24 cellular contexts compared by ENCODE assay signal in the genomic region with DNA sequence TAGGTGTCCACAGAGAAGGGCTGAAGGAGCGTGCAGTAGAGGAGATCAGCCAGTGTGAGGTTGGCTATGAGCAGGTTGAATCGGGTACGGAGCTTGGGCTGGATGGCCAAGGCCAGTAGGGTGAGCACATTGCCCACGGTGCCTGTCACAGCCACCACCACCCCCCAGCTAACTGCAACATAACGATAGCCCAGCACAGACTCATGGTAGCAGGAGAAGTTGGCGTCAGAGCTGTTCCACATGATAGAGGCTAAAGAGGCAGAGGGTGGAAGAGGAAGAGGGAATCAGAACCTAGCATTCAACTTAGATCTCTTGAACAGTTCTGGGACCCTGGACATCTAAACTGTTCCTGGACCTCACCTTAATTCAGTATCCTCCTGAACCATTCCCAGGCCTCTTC. TPM values are rescaled to one million over a fixed set of nuclear protein-coding genes. Genes with fewer than 3 reads are reported as not detected.
DNase-seq lines count a peak whose midpoint lies in the region; ATAC-seq and TF ChIP-seq lines count a peak whose summit lies in the region.
"Had no signal": no experiment of that assay in that cellular context is flagged by ENCODE, and none has a peak within 500 bp of the region (broad histone marks: within the 10 kb centered on the region; RNA-seq: fewer than 3 reads in every experiment).

No MANE protein-coding gene starts in this region.

- no peak for TF ChIP-seq EP300 in gastroesophageal sphincter (IDR thresholded peaks at IDR 0.05)

- no peaks in the 10 kb centered on the region for H3K36me3 Mint-ChIP-seq in activated CD4-positive, alpha-beta T cell treated with anti-CD3 and anti-CD28 coated beads, Interleukin-2, amount 10 ng/mL, durations not matched to agents 24 days and 14 days (ENCODE audit: low read depth)
- H3K36me3 Mint-ChIP-seq in activated CD4-positive, alpha-beta memory T cell treated with anti-CD3 and anti-CD28 coated beads for 36 hours = no peaks in the 10 kb centered on the region
- H3K36me3 Mint-ChIP-seq in naive thymus-derived CD4-positive, alpha-beta T cell = no peaks in the 10 kb centered on the region

- POLR2A ChIA-PET in activated CD4-positive, alpha-beta memory T cell treated with anti-CD3 and anti-CD28 coated beads for 36 hours (lab: Charles Lee) = no interaction called here
- POLR2A ChIA-PET in naive thymus-derived CD4-positive, alpha-beta T cell (lab: Charles Lee) = interaction anchor here (0.6 to 1.5 kb wide), 4 partner anchors 11 to 85 kb away, joined by 3 to 7 read pairs (median 4); no protein-coding TSS in a partner anchor
- POLR2A ChIA-PET in PC-9 (lab: Charles Lee; ENCODE audit: unreplicated experiment) = interaction anchor here (0.7 kb wide), 1 partner anchor 53 kb away, joined by 3 read pairs; no protein-coding TSS in a partner anchor

- no peak for TF ChIP-seq CTCF in HL-60 (IDR thresholded peaks at IDR 0.05; ENCODE audit: insufficient read depth, low read length)
- no peak for TF ChIP-seq CTCF in BE2C (IDR thresholded peaks at IDR 0.05; ENCODE audit: low read depth, low read length)
- no peak for TF ChIP-seq CTCF in gastroesophageal sphincter (IDR thresholded peaks at IDR 0.05)
- no peak for TF ChIP-seq CTCF in PC-9 (conservative IDR thresholded peaks at IDR 0.05)

- intact Hi-C loops in activated CD4-positive, alpha-beta T cell treated with anti-CD3 and anti-CD28 coated beads, Interleukin-2, amount 10 ng/mL, durations not matched to agents 24 days and 14 days (cut with micrococcal nuclease) = loop anchor here (10.0 kb wide), 1 partner anchor 359 kb away; the partner anchor contains the start of genes HOXC8 and HOXC9
- intact Hi-C loops in activated CD4-positive, alpha-beta memory T cell treated with anti-CD3 and anti-CD28 coated beads for 36 hours (cut with micrococcal nuclease) = loop anchor here (10.0 kb wide), 1 partner anchor 359 kb away; the partner anchor contains the start of genes HOXC8 and HOXC9
- intact Hi-C loops in naive thymus-derived CD4-positive, alpha-beta T cell (cut with micrococcal nuclease) = loop anchor here in 1 of 2 donors (1.0 kb wide), 1 partner anchor 357 kb away; no protein-coding TSS in a partner anchor
- intact Hi-C loops in PC-9 (cut with micrococcal nuclease; ENCODE audit: unreplicated experiment) = loop anchor here (10.0 kb wide), 1 partner anchor 109 kb away; no protein-coding TSS in a partner anchor

- no peaks in the 10 kb centered on the region for H3K36me3 ChIP-seq in naive thymus-derived CD4-positive, alpha-beta T cell (ENCODE audit: control insufficient read depth in 2 of 3, insufficient read depth in 3 of 3, low read length in 3 of 3)
- H3K36me3 ChIP-seq in BE2C (no peaks in the 10 kb centered on the region), gastroesophageal sphincter (no peaks in the 10 kb centered on the region), PC-9 (ENCODE audit: low read depth) (no peaks in the 10 kb centered on the region)
- H3K36me3 ChIP-seq: pancreas, SJSA1, WERI-Rb-1 had no signal

- no peaks in the 10 kb centered on the region for H4K20me1 ChIP-seq in PC-9 (ENCODE audit: insufficient read depth)

- no peaks in the 10 kb centered on the region for H3K9me3 ChIP-seq in naive thymus-derived CD4-positive, alpha-beta T cell (ENCODE audit: control insufficient read depth in 2 of 3, low read length in 3 of 3)
- no peaks in the 10 kb centered on the region for H3K9me3 ChIP-seq in BE2C
- H3K9me3 ChIP-seq in gastroesophageal sphincter = no peaks in the 10 kb centered on the region
- no peaks in the 10 kb centered on the region for H3K9me3 ChIP-seq in PC-9 (ENCODE audit: insufficient read depth, low read depth)
- H3K9me3 ChIP-seq: A549, pancreas, SJSA1 had no signal

- peak overlapping the region; percentile 73 for H3K27ac Mint-ChIP-seq in activated CD4-positive, alpha-beta T cell treated with anti-CD3 and anti-CD28 coated beads, Interleukin-2, amount 10 ng/mL, durations not matched to agents 24 days and 14 days
- H3K27ac Mint-ChIP-seq in activated CD4-positive, alpha-beta memory T cell treated with anti-CD3 and anti-CD28 coated beads for 36 hours = no peak overlapping the region
- peak overlapping the region in 7 of 9 donors; percentile 33 to 85 (median 65) for H3K27ac Mint-ChIP-seq in naive thymus-derived CD4-positive, alpha-beta T cell
- H3K27ac Mint-ChIP-seq: B cell had no signal

- WGBS in gastroesophageal sphincter (ENCODE audit: low coverage in 1 of 2), 2 donors = 81% methylated on average over 6 of the region's 6 CpGs; no CpG with 5 or more reads in 1 of the 2 donors

- no peak for TF ChIP-seq POLR2A in gastroesophageal sphincter (IDR thresholded peaks at IDR 0.05)

- no peak for DNase-seq in activated CD4-positive, alpha-beta T cell treated with anti-CD3 and anti-CD28 coated beads, Interleukin-2, amount 10 ng/mL, durations not matched to agents 24 days and 14 days
- DNase-seq in activated CD4-positive, alpha-beta T cell treated with anti-CD3 and anti-CD28 coated beads for 4 hours = no peak
- DNase-seq in HL-60 (ENCODE audit: low read depth in 1 of 2, low spot score in 1 of 2) (peak in 1 of 2 experiments; percentile 28), BE2C (no peak), PC-9 (no peak)
- DNase-seq in activated CD4-positive, alpha-beta memory T cell treated with anti-CD3 and anti-CD28 coated beads for 36 hours = no peak
- no peak for DNase-seq in naive thymus-derived CD4-positive, alpha-beta T cell
- DNase-seq: activated CD4-positive, alpha-beta T cell treated with anti-CD3 and anti-CD28 coated beads, Interleukin-2, amount 50 U/mL, for 48 hours; activated naive CD4-positive, alpha-beta T cell treated with anti-CD3 and anti-CD28 coated beads, Interleukin-2, amount 50 U/mL, for 16 hours; central memory CD4-positive, alpha-beta T cell; mammary epithelial cell; NCI-H2081; NCI-H446; pancreas; WERI-Rb-1 had no signal

- H3K4me3 ChIP-seq in HL-60 (replicated peaks; ENCODE audit: insufficient read depth, low read length) = peak overlapping the region; percentile 32
- no peak overlapping the region for H3K4me3 ChIP-seq in naive thymus-derived CD4-positive, alpha-beta T cell (ENCODE audit: low read length)
- no peak overlapping the region for H3K4me3 ChIP-seq in BE2C (ENCODE audit: low read depth, low read length)
- H3K4me3 ChIP-seq in gastroesophageal sphincter = no peak overlapping the region
- no peak overlapping the region for H3K4me3 ChIP-seq in PC-9
- H3K4me3 ChIP-seq: A549, pancreas, SJSA1 had no signal

- CTCF ChIA-PET in activated CD4-positive, alpha-beta memory T cell treated with anti-CD3 and anti-CD28 coated beads for 36 hours (lab: Charles Lee) = interaction anchor here (1.4 to 8.3 kb wide), 3 partner anchors 16 to 70 kb away, joined by 4 to 76 read pairs (median 29); no protein-coding TSS in a partner anchor
- CTCF ChIA-PET in naive thymus-derived CD4-positive, alpha-beta T cell (lab: Charles Lee) = interaction anchor here (0.8 to 4.0 kb wide), 5 partner anchors 16 to 147 kb away, joined by 3 to 36 read pairs (median 5); no protein-coding TSS in a partner anchor
- CTCF ChIA-PET in PC-9 (lab: Charles Lee) = no interaction called here

- no peaks in the 10 kb centered on the region for H3K27me3 ChIP-seq in HL-60 (ENCODE audit: insufficient read depth, poor library complexity, severe bottlenecking)
- H3K27me3 ChIP-seq in naive thymus-derived CD4-positive, alpha-beta T cell (ENCODE audit: control insufficient read depth in 2 of 2, insufficient read depth in 2 of 2, low read length in 2 of 2) = no peaks in the 10 kb centered on the region
- H3K27me3 ChIP-seq in BE2C = no peaks in the 10 kb centered on the region
- H3K27me3 ChIP-seq in gastroesophageal sphincter = no peaks in the 10 kb centered on the region
- H3K27me3 ChIP-seq in PC-9 (ENCODE audit: insufficient read depth, low read depth) = no peaks in the 10 kb centered on the region
- H3K27me3 ChIP-seq: pancreas, SJSA1 had no signal

- no TSS peak for BruUV-seq in PC-9 (replicated peaks; lab: Mats Ljungman, UMichigan)

- H2AFZ ChIP-seq in PC-9 = no peak overlapping the region

- peaks cover 34% of the 10 kb centered on the region for H3K4me1 Mint-ChIP-seq in activated CD4-positive, alpha-beta T cell treated with anti-CD3 and anti-CD28 coated beads, Interleukin-2, amount 10 ng/mL, durations not matched to agents 24 days and 14 days
- peaks cover 32% of the 10 kb centered on the region for H3K4me1 Mint-ChIP-seq in activated CD4-positive, alpha-beta memory T cell treated with anti-CD3 and anti-CD28 coated beads for 36 hours (ENCODE audit: low read depth)
- H3K4me1 Mint-ChIP-seq in naive thymus-derived CD4-positive, alpha-beta T cell = peaks cover 20 to 38% (median 35%) of the 10 kb centered on the region in 7 donors

- H3K79me2 ChIP-seq in PC-9 (ENCODE audit: low read depth) = no peaks in the 10 kb centered on the region

- peak overlapping the region; percentile 53 for H3K27ac ChIP-seq in HL-60 (replicated peaks)
- H3K27ac ChIP-seq in naive thymus-derived CD4-positive, alpha-beta T cell (ENCODE audit: low read depth, low read length) = no peak overlapping the region
- H3K27ac ChIP-seq in gastroesophageal sphincter = no peak overlapping the region
- no peak overlapping the region for H3K27ac ChIP-seq in PC-9
- H3K27ac ChIP-seq: A549, SJSA1, WERI-Rb-1 had no signal

- no peaks in the 10 kb centered on the region for H3K9me3 Mint-ChIP-seq in activated CD4-positive, alpha-beta T cell treated with anti-CD3 and anti-CD28 coated beads, Interleukin-2, amount 10 ng/mL, durations not matched to agents 24 days and 14 days
- no peaks in the 10 kb centered on the region for H3K9me3 Mint-ChIP-seq in activated CD4-positive, alpha-beta memory T cell treated with anti-CD3 and anti-CD28 coated beads for 36 hours
- H3K9me3 Mint-ChIP-seq in naive thymus-derived CD4-positive, alpha-beta T cell = no peaks in the 10 kb centered on the region

- H3K4me3 Mint-ChIP-seq in activated CD4-positive, alpha-beta T cell treated with anti-CD3 and anti-CD28 coated beads, Interleukin-2, amount 10 ng/mL, durations not matched to agents 24 days and 14 days = peak overlapping the region; percentile 68
- H3K4me3 Mint-ChIP-seq in activated CD4-positive, alpha-beta memory T cell treated with anti-CD3 and anti-CD28 coated beads for 36 hours = peak overlapping the region; percentile 57
- H3K4me3 Mint-ChIP-seq in naive thymus-derived CD4-positive, alpha-beta T cell = peak overlapping the region in 3 of 10 donors; percentile 35 to 73 (median 59)
- H3K4me3 Mint-ChIP-seq: B cell had no signal

- H3K4me2 ChIP-seq in PC-9 = no peak overlapping the region
- H3K4me2 ChIP-seq: A549 had no signal

- no peak for ATAC-seq in naive thymus-derived CD4-positive, alpha-beta T cell
- ATAC-seq in gastroesophageal sphincter = no peak
- ATAC-seq: A549, HCT116, Panc1, pancreas, sciatic nerve had no signal

- no peaks in the 10 kb centered on the region for H3K9me2 ChIP-seq in PC-9 (ENCODE audit: insufficient read depth)

- H3F3A ChIP-seq in PC-9 (ENCODE audit: insufficient read depth, low read depth) = peaks cover 13% of the 10 kb centered on the region; the same call in 1 of the 2 replicates

- H3K27me3 Mint-ChIP-seq in activated CD4-positive, alpha-beta T cell treated with anti-CD3 and anti-CD28 coated beads, Interleukin-2, amount 10 ng/mL, durations not matched to agents 24 days and 14 days = peaks cover 8% of the 10 kb centered on the region
- no peaks in the 10 kb centered on the region for H3K27me3 Mint-ChIP-seq in activated CD4-positive, alpha-beta memory T cell treated with anti-CD3 and anti-CD28 coated beads for 36 hours
- peaks cover 0 to 9% (median 0%) of the 10 kb centered on the region in 5 donors for H3K27me3 Mint-ChIP-seq in naive thymus-derived CD4-positive, alpha-beta T cell
- H3K27me3 Mint-ChIP-seq: B cell had no signal

- peaks cover 12 to 22% of the 10 kb centered on the region in 2 donors for H3K4me1 ChIP-seq in naive thymus-derived CD4-positive, alpha-beta T cell (ENCODE audit: control insufficient read depth in 2 of 2, insufficient read depth in 2 of 2, low read length in 2 of 2)
- H3K4me1 ChIP-seq in BE2C (peaks cover 22% of the 10 kb centered on the region), gastroesophageal sphincter (peaks cover 0 to 26% (median 5%) of the 10 kb centered on the region in 3 donors), PC-9 (replicated peaks; ENCODE audit: insufficient read depth) (peaks cover 14% of the 10 kb centered on the region)

RNA-seq across cellular contexts. Expression of gene GPR84, which starts 0.7 kb away (rescaled TPM):
- 1.5 TPM in 2 replicates for total RNA-seq in activated CD4-positive, alpha-beta T cell treated with anti-CD3 and anti-CD28 coated beads, Interleukin-2, amount 10 ng/mL, durations not matched to agents 24 days and 14 days
- 1 to 10 TPM; 2.4 to 2.6 TPM for total RNA-seq in activated CD4-positive, alpha-beta memory T cell treated with anti-CD3 and anti-CD28 coated beads for 36 hours
- 10 to 100 TPM in 1 of 5 experiments, 1 to 10 TPM in 2, not detected in 2; 1.2 to 13.1 (median 3.9) TPM for total RNA-seq in naive thymus-derived CD4-positive, alpha-beta T cell
- polyA plus RNA-seq in naive thymus-derived CD4-positive, alpha-beta T cell = not detected
- polyA plus RNA-seq in BE2C (2012; ENCODE audit: insufficient read depth, insufficient read length, low read depth) = not detected
- total RNA-seq in gastroesophageal sphincter (under 1 TPM in 1 of 4 donors, not detected in 3; 0.54 TPM), PC-9 (2021) (not detected in 2 replicates)
- total RNA-seq: astrocyte, B cell, dermis microvascular lymphatic vessel endothelial cell, SJSA1 had no signal
- polyA plus RNA-seq: A549 had no signal

RNA-seq across cellular contexts. Expression of gene ZNF385A, which starts 20.9 kb away (rescaled TPM):
- 0.84 and 1.2 TPM in 2 replicates for total RNA-seq in activated CD4-positive, alpha-beta T cell treated with anti-CD3 and anti-CD28 coated beads, Interleukin-2, amount 10 ng/mL, durations not matched to agents 24 days and 14 days
- total RNA-seq in activated CD4-positive, alpha-beta memory T cell treated with anti-CD3 and anti-CD28 coated beads for 36 hours = 1 to 10 TPM; 1.3 TPM
- total RNA-seq in naive thymus-derived CD4-positive, alpha-beta T cell = 10 to 100 TPM in 1 of 5 experiments, 1 to 10 TPM in 4; 1.3 to 69.9 (median 1.4) TPM
- polyA plus RNA-seq in naive thymus-derived CD4-positive, alpha-beta T cell = under 1 TPM; 0.39 to 0.78 TPM
- polyA plus RNA-seq in BE2C (2012; ENCODE audit: insufficient read depth, insufficient read length, low read depth) = 25.0 TPM
- total RNA-seq in gastroesophageal sphincter (10 to 100 TPM in 3 of 4 donors, 1 to 10 TPM in 1; 7.5 to 28.0 (median 19.5) TPM), PC-9 (2021) (17.2 and 18.0 TPM in 2 replicates)

RNA-seq across cellular contexts. Expression of gene COPZ1, which starts 38.7 kb away (rescaled TPM):
- 116 and 121 TPM in 2 replicates for total RNA-seq in activated CD4-positive, alpha-beta T cell treated with anti-CD3 and anti-CD28 coated beads, Interleukin-2, amount 10 ng/mL, durations not matched to agents 24 days and 14 days
- 100 to 1,000 TPM in 1 of 2 experiments, 10 to 100 TPM in 1; 99.0 to 110 TPM for total RNA-seq in activated CD4-positive, alpha-beta memory T cell treated with anti-CD3 and anti-CD28 coated beads for 36 hours
- total RNA-seq in naive thymus-derived CD4-positive, alpha-beta T cell = 100 to 1,000 TPM in 1 of 5 experiments, 10 to 100 TPM in 4; 47.5 to 141 (median 80.0) TPM
- polyA plus RNA-seq in naive thymus-derived CD4-positive, alpha-beta T cell = 100 to 1,000 TPM; 131 to 171 TPM
- 156 TPM for polyA plus RNA-seq in BE2C (2012; ENCODE audit: insufficient read depth, insufficient read length, low read depth)
- 100 to 1,000 TPM in 1 of 4 donors, 10 to 100 TPM in 3; 47.0 to 138 (median 57.5) TPM for total RNA-seq in gastroesophageal sphincter
- total RNA-seq in PC-9 (2021) = 232 and 265 TPM in 2 replicates

RNA-seq across cellular contexts. Expression of gene ITGA5, which starts 55.5 kb away (rescaled TPM):
- 43.9 and 48.0 TPM in 2 replicates for total RNA-seq in activated CD4-positive, alpha-beta T cell treated with anti-CD3 and anti-CD28 coated beads, Interleukin-2, amount 10 ng/mL, durations not matched to agents 24 days and 14 days
- 10 to 100 TPM; 33.8 to 34.9 TPM for total RNA-seq in activated CD4-positive, alpha-beta memory T cell treated with anti-CD3 and anti-CD28 coated beads for 36 hours
- total RNA-seq in naive thymus-derived CD4-positive, alpha-beta T cell = 100 to 1,000 TPM in 4 of 5 experiments, 10 to 100 TPM in 1; 73.9 to 169 (median 145) TPM
- 10 to 100 TPM; 26.5 to 82.4 TPM for polyA plus RNA-seq in naive thymus-derived CD4-positive, alpha-beta T cell
- 48.7 TPM for polyA plus RNA-seq in BE2C (2012; ENCODE audit: insufficient read depth, insufficient read length, low read depth)
- total RNA-seq in gastroesophageal sphincter = 100 to 1,000 TPM; 141 to 908 (median 220) TPM
- 26.7 and 28.4 TPM in 2 replicates for total RNA-seq in PC-9 (2021)
